In the genomic region with DNA sequence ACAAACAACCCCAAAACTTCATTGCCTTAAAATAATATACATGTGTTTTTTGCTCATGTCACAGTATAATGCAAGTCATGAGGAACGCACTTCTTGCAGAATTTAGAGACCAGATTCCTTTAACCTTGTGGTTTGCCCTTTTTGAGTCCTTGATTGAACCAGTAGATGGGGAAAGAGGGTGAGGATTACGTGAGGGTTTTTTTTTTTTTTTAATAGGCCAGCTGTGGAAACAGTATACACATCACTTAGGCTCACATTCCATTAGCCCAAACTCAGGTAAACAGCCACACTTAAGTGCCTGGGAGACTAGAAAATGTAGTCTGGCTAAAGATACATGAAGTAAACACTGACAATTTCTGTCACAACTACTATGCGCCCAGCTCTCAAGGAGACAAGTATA, we compare ENCODE assay signal across 26 cellular contexts.
DNase-seq lines count a peak whose midpoint lies in the region; TF ChIP-seq lines count a peak whose summit lies in the region.
"Had no signal": no experiment of that assay in that cellular context is flagged by ENCODE, and none has a peak within 500 bp of the region (broad histone marks: within the 10 kb centered on the region; RNA-seq: fewer than 3 reads in every experiment).

No MANE protein-coding gene starts in this region.

- no peak for TF ChIP-seq CTCF in coronary artery (IDR thresholded peaks at IDR 0.05)
- no peak for TF ChIP-seq CTCF in GM10266 (IDR thresholded peaks at IDR 0.05; ENCODE audit: control insufficient read depth, insufficient read depth, low read depth, missing control alignments)

- H3K27ac ChIP-seq in coronary artery, result no peak overlapping the region
- H3K27ac ChIP-seq: body of pancreas, C4-2B, Peyer's patch, thoracic aorta, vagina had no signal

- DNase-seq in DMS79 (lab: John Stamatoyannopoulos, UW) (peak; percentile 23), HCEC 1CT (peak; percentile 64), NCI-H2107 treated with DMSO at 0.1 percent for 48 hours (lab: John Stamatoyannopoulos, UW; ENCODE audit: unreplicated experiment) (peak; percentile 67), fibroblast of peridontal ligament (ENCODE audit: extremely low read depth) (peak; percentile 37), NCI-H2227 treated with DMSO at 0.1 percent for 48 hours (lab: John Stamatoyannopoulos, UW) (no peak), coronary artery (ENCODE audit: low spot score) (no peak), T-helper 2 cell (no peak), GM10266 (ENCODE audit: extremely low spot score) (no peak)
- DNase-seq: activated CD4-positive, alpha-beta T cell treated with anti-CD3 and anti-CD28 coated beads, Interleukin-2, amount 10 ng/mL, durations not matched to agents 7 days and 5 days; activated naive CD4-positive, alpha-beta T cell treated with Interleukin-2 at 50 U/mL for 16 hours; body of pancreas; Caco-2; cerebellar nuclear complex; EL; glutamatergic neuron; KBM-7; MM.1S; natural killer cell; NCI-H1930; occipital lobe; Peyer's patch; SHP77 treated with DMSO at 0.1 percent for 48 hours; T-helper 9 cell had no signal

- no peak overlapping the region for H3K4me3 ChIP-seq in coronary artery
- H3K4me3 ChIP-seq: body of pancreas, Peyer's patch, thoracic aorta, vagina had no signal

Comparison
In these comparisons a context has a peak if more than half of its experiments do, and no peak if none do; other contexts are left out.
1. DNase-seq: peak in DMS79 (single experiment), HCEC 1CT (single experiment), NCI-H2107 treated with DMSO at 0.1 percent for 48 hours (single experiment) and fibroblast of peridontal ligament (single experiment); none in NCI-H2227 treated with DMSO at 0.1 percent for 48 hours (single experiment), coronary artery (single experiment), T-helper 2 cell (0 of 5) and GM10266 (single experiment).